In the genomic region with DNA sequence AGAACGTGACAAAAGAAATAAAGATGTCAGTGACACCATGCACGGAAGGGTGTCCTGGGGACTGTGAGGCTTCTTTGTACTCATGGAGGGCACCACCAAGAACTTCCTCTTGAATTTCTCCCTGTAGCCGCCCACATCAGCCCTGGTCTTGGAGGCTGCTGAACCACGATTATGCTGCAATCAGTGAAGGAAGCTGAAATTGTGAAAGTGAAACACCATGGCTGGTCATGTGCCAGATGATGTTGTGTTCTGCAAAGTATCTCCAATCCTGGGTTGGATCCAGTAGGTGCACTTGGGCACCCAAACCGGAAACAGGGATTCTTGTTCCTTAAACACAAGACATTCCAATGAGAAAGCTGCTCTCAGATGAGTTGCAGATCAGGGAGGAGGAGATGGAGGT, we compare ENCODE assay signal across 11 cellular contexts.
A peak's percentile ranks its signal among the peaks of the same experiment; 100 is the strongest.
DNase-seq lines count a peak whose midpoint lies in the region; ATAC-seq, FAIRE-seq and TF ChIP-seq lines count a peak whose summit lies in the region.
"Had no signal": no experiment of that assay in that cellular context is flagged by ENCODE, and none has a peak within 500 bp of the region (broad histone marks: within the 10 kb centered on the region; RNA-seq: fewer than 3 reads in every experiment).

No MANE protein-coding gene starts in this region.

- TF ChIP-seq CTCF in SK-N-SH (IDR thresholded peaks at IDR 0.05) (no peak), K562 (IDR thresholded peaks at IDR 0.05 in 2 of 3, conservative IDR thresholded peaks at IDR 0.05 in 1 of 3; ENCODE audit: insufficient read depth in 2 of 3, low read depth in 1 of 3, low read length in 3 of 3) (no peak), spleen (IDR thresholded peaks at IDR 0.05 in 8 of 11, conservative IDR thresholded peaks at IDR 0.05 in 3 of 11) (no peak), omental fat pad (IDR thresholded peaks at IDR 0.05) (no peak)

- POLR2A ChIA-PET in SK-N-SH (lab: Yijun Ruan, JAX), result no interaction called here
- POLR2A ChIA-PET in K562 (lab: Yijun Ruan, JAX), result no interaction called here

- no peaks in the 10 kb centered on the region for H4K20me1 ChIP-seq in SK-N-SH (ENCODE audit: insufficient read depth)
- no peaks in the 10 kb centered on the region for H4K20me1 ChIP-seq in K562 (replicated peaks; ENCODE audit: control insufficient read depth, insufficient read depth, low read length)

- TF ChIP-seq EP300 in SK-N-SH (IDR thresholded peaks at IDR 0.05; ENCODE audit: borderline replicate concordance in 1 of 2, low read depth in 1 of 2, low read length in 1 of 2) (no peak), K562 (IDR thresholded peaks at IDR 0.05; ENCODE audit: low read length) (no peak)

- 0 out of 2 replicates have a peak overlapping the region, but pooled peaks have one; percentile 6 for H2AFZ ChIP-seq in SK-N-SH (ENCODE audit: low read depth)
- no peak overlapping the region for H2AFZ ChIP-seq in K562 (ENCODE audit: low read depth, low read length)

- no peaks in the 10 kb centered on the region for H3K9me2 ChIP-seq in SK-N-SH

- TF ChIP-seq POLR2A in K562 (conservative IDR thresholded peaks at IDR 0.05) (no peak), spleen (IDR thresholded peaks at IDR 0.05) (no peak)

- H3K9me3 ChIP-seq in SK-N-SH, result no peaks in the 10 kb centered on the region
- no peaks in the 10 kb centered on the region for H3K9me3 ChIP-seq in K562 (replicated peaks; ENCODE audit: control insufficient read depth, insufficient read depth, low read depth, low read length)
- H3K9me3 ChIP-seq in spleen, result no peaks in the 10 kb centered on the region

- H3K4me1 ChIP-seq in SK-N-SH (ENCODE audit: control insufficient read depth in 1 of 2, insufficient read depth in 2 of 2, low read depth in 1 of 2, low read length in 1 of 2), result no peaks in the 10 kb centered on the region
- H3K4me1 ChIP-seq in K562 (replicated peaks in 1 of 2; ENCODE audit: control insufficient read depth in 2 of 2, insufficient read depth in 2 of 2, low read length in 2 of 2), result no peaks in the 10 kb centered on the region
- H3K4me1 ChIP-seq in spleen, result peaks cover 0 to 14% (median 0%) of the 10 kb centered on the region in 6 donors

- H3K4me3 ChIP-seq in SK-N-SH (ENCODE audit: low read depth in 2 of 2, low read length in 1 of 2), result no peak overlapping the region
- no peak overlapping the region for H3K4me3 ChIP-seq in K562
- H3K4me3 ChIP-seq in spleen, result no peak overlapping the region

- no peak overlapping the region for H3K4me2 ChIP-seq in SK-N-SH
- no peak overlapping the region for H3K4me2 ChIP-seq in K562 (ENCODE audit: insufficient read depth, low read length)

- FAIRE-seq in K562 (lab: Jason Lieb, UNC), result no peak

- CTCF ChIA-PET in SK-N-SH (lab: Yijun Ruan, JAX), result interaction anchor here (1.2 kb wide), 1 partner anchor 13 kb away, joined by 4 read pairs; no protein-coding TSS in a partner anchor
- CTCF ChIA-PET in K562 (lab: Yijun Ruan, JAX; ENCODE audit: low intra/inter-chr PET ratio), result no interaction called here

- DNase-seq in SK-N-SH (no peak), K562 (ENCODE audit: extremely low read depth in 1 of 4, low spot score in 3 of 4) (no peak), spleen (peak; percentile 75), NCI-H2029 (lab: John Stamatoyannopoulos, UW) (no peak), NCI-H2227 treated with DMSO at 0.1 percent for 48 hours (lab: John Stamatoyannopoulos, UW) (no peak), omental fat pad (ENCODE audit: low spot score) (no peak)
- DNase-seq: effector memory CD4-positive, alpha-beta T cell; NCI-H146 had no signal

- ATAC-seq in SK-N-SH treated with all-trans-retinoic acid at 6 μM for 48 hours (no peak; the same call in 2 of the 3 replicates), HG02885 (IDR thresholded peaks at IDR 0.05; ENCODE audit: poor library complexity, unreplicated experiment) (peak; percentile 38), K562 (peak; percentile 39), omental fat pad (ENCODE audit: low FRiP score) (no peak)

- H3K27me3 ChIP-seq in SK-N-SH (ENCODE audit: insufficient read depth) (peaks cover 40% of the 10 kb centered on the region), K562 (ENCODE audit: control insufficient read depth in 2 of 2, insufficient read depth in 2 of 2, low read length in 2 of 2) (peaks cover 0 to 4% of the 10 kb centered on the region in 2 experiments; a peak in 1 of 5 replicates), spleen (replicated peaks in 1 of 7) (peaks cover 0 to 20% (median 0%) of the 10 kb centered on the region in 7 donors)

- 4% methylated on average over 5 of the region's 5 CpGs for WGBS in SK-N-SH (ENCODE audit: low lambda C conversion rate)
- WGBS in K562 (ENCODE audit: insufficient coverage, low coverage, missing lambda C conversion rate), result 1% methylated on average over 5 of the region's 5 CpGs
- WGBS in spleen, 5 donors, result 18 to 45% (median 34%) methylated on average over 5 of the region's 5 CpGs

- no TSS peak for BruUV-seq in K562 (replicated peaks; lab: Mats Ljungman, UMichigan)

- H3K79me2 ChIP-seq in SK-N-SH (ENCODE audit: insufficient read depth) (no peaks in the 10 kb centered on the region), K562 (ENCODE audit: control insufficient read depth, insufficient read depth, low read length) (no peaks in the 10 kb centered on the region)

- no peak overlapping the region for H3K27ac ChIP-seq in SK-N-SH (ENCODE audit: low read depth in 2 of 2, low read length in 1 of 2)
- H3K27ac ChIP-seq in K562 (ENCODE audit: extremely low read depth, low read depth, low read length), result no peak overlapping the region
- H3K27ac ChIP-seq in spleen, result no peak overlapping the region
- H3K27ac ChIP-seq: 22Rv1 had no signal

- in situ Hi-C loops in K562 (cut with MboI), result loop anchor here (10.0 kb wide), 1 partner anchor 419 kb away; no protein-coding TSS in a partner anchor

- H3K9me1 ChIP-seq in K562 (ENCODE audit: control insufficient read depth, insufficient read depth, low read length), result no peaks in the 10 kb centered on the region

- no peaks in the 10 kb centered on the region for H3F3A ChIP-seq in SK-N-SH (replicated peaks; ENCODE audit: insufficient read depth)

- no peaks in the 10 kb centered on the region for H3K36me3 ChIP-seq in SK-N-SH (replicated peaks in 1 of 2; ENCODE audit: control insufficient read depth in 1 of 2, insufficient read depth in 2 of 2, low read length in 1 of 2)
- no peaks in the 10 kb centered on the region for H3K36me3 ChIP-seq in K562 (ENCODE audit: control insufficient read depth, insufficient read depth, low read length)
- H3K36me3 ChIP-seq in spleen, result no peaks in the 10 kb centered on the region

- H3K9ac ChIP-seq in SK-N-SH (no peak overlapping the region), K562 (ENCODE audit: insufficient read depth in 1 of 2, low read depth in 2 of 2, low read length in 2 of 2) (no peak overlapping the region)

- intact Hi-C loops in K562 (cut with micrococcal nuclease), result no loop called here
- intact Hi-C loops in spleen (cut with DNase I; ENCODE audit: low total_unique reads), result no loop called here

- no peak for TF ChIP-seq RAD21 in SK-N-SH (IDR thresholded peaks at IDR 0.05; ENCODE audit: low read length)
- TF ChIP-seq RAD21 in K562 (CRISPR knock-in tag; conservative IDR thresholded peaks at IDR 0.05 in 1 of 2, IDR thresholded peaks at IDR 0.05 in 1 of 2), result no peak

TF ChIP-seq in SK-N-SH, 30 proteins besides CTCF, POLR2A, EP300 and RAD21 (continues in another document):
- no peak for TF ChIP-seq MXI1 (IDR thresholded peaks at IDR 0.05; ENCODE audit: low read depth, low read length)
- TF ChIP-seq TEAD4 (IDR thresholded peaks at IDR 0.05; ENCODE audit: borderline replicate concordance, insufficient read depth), result no peak
- no peak for TF ChIP-seq GATA2 (CRISPR knock-in tag; IDR thresholded peaks at IDR 0.05)
- TF ChIP-seq NRF1 (IDR thresholded peaks at IDR 0.05; ENCODE audit: low read depth, low read length), result no peak
- no peak for TF ChIP-seq POLR2AphosphoS5 (IDR thresholded peaks at IDR 0.05; ENCODE audit: low read depth, low read length)
- no peak for TF ChIP-seq YY1 (IDR thresholded peaks at IDR 0.05; ENCODE audit: low read depth)

TF ChIP-seq in SK-N-SH treated with all-trans-retinoic acid at 6 μM for 48 hours, 23 proteins besides CTCF, POLR2A, EP300 and RAD21 (continues in another document):
- no peak for TF ChIP-seq ZFP3 (CRISPR knock-in tag; IDR thresholded peaks at IDR 0.05)

TF ChIP-seq in K562, 482 proteins besides CTCF, POLR2A, EP300 and RAD21 (continues in another document):
- TF ChIP-seq, protein P1, sequence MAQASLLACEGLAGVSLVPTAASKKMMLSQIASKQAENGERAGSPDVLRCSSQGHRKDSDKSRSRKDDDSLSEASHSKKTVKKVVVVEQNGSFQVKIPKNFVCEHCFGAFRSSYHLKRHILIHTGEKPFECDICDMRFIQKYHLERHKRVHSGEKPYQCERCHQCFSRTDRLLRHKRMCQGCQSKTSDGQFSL (CRISPR knock-in tag; IDR thresholded peaks at IDR 0.05), result no peak
- TF ChIP-seq, protein P1 (tag; IDR thresholded peaks at IDR 0.05), result no peak
- TF ChIP-seq ILF3 (IDR thresholded peaks at IDR 0.05; ENCODE audit: borderline replicate concordance) (no peak), SAFB (IDR thresholded peaks at IDR 0.05; ENCODE audit: borderline replicate concordance, low read depth, low read length) (no peak), ZBTB8A (IDR thresholded peaks at IDR 0.05; ENCODE audit: partially characterized antibody) (no peak)

Comparison
In these comparisons a context has a peak if more than half of its experiments do, and no peak if none do; other contexts are left out.
1. ATAC-seq: peak in HG02885 (single experiment) and K562 (single experiment); none in SK-N-SH treated with all-trans-retinoic acid at 6 μM for 48 hours (single experiment) and omental fat pad (single experiment).